Comparison of ENCODE assay signal across 27 cellular contexts in the genomic region with DNA sequence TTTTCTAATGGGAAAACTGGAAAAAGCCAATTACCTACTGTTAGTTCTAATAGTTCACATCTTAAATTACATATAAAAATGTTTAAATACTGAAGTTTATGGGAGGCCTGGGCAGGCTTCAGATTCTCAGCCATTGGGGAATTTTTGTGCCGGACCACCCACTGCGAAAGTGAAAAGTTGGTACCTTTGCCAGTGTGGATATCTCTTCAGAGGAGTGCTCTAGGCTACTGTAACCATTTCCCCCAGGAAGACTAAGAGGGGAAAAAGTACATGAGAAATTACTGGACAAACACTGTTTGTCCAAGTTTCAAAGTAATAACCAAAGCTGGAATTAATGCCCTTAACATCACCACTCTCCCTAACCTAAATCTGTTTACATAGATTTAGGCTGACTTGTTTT. TPM values are rescaled to one million over a fixed set of nuclear protein-coding genes. Genes with fewer than 3 reads are reported as not detected.
"Had no signal": no experiment of that assay in that cellular context is flagged by ENCODE, and none has a peak within 500 bp of the region (broad histone marks: within the 10 kb centered on the region; RNA-seq: fewer than 3 reads in every experiment).

No MANE protein-coding gene starts in this region.

- FAIRE-seq: urothelium cell line had no signal

- H3K4me1 ChIP-seq: stomach, suprapubic skin, testis, thyroid gland, tibial artery, tibial nerve, transverse colon, upper lobe of left lung, upper lobe of right lung, uterus, vagina had no signal

- H3K36me3 ChIP-seq: stomach, suprapubic skin, thoracic aorta, thyroid gland, tibial artery, tibial nerve, transverse colon, upper lobe of left lung, upper lobe of right lung, uterus, vagina had no signal

- H3K4me3 ChIP-seq: stomach, suprapubic skin, testis, thoracic aorta, thyroid gland, tibial artery, tibial nerve, transverse colon, upper lobe of left lung, upper lobe of right lung, uterus, vagina had no signal

- H3K27ac ChIP-seq: stomach, suprapubic skin, testis, thoracic aorta, thyroid gland, tibial artery, tibial nerve, transverse colon, upper lobe of left lung, upper lobe of right lung, uterus, vagina had no signal

- H3K27me3 ChIP-seq: testis, thyroid gland, tibial nerve, upper lobe of left lung, vagina had no signal

- H3K9me3 ChIP-seq: suprapubic skin, testis, thoracic aorta, thyroid gland, tibial artery, upper lobe of left lung, upper lobe of right lung, uterus, vagina had no signal

- DNase-seq: stimulated activated CD4-positive, alpha-beta T cell treated with anti-CD3 and anti-CD28 coated beads, Interleukin-2, amount 100 ng/mL, for 48 hours; stimulated activated CD4-positive, alpha-beta T cell treated with anti-CD3 and anti-CD28 coated beads, Interleukin-4, amount 100 ng/mL, for 1 hour; stimulated activated CD4-positive, alpha-beta T cell treated with anti-CD3 and anti-CD28 coated beads, Interleukin-4, amount 100 ng/mL, for 24 hours; stimulated activated CD4-positive, alpha-beta T cell treated with anti-CD3 and anti-CD28 coated beads, Interleukin-4, amount 100 ng/mL, for 4 hours; stimulated activated CD8-positive, alpha-beta memory T cell treated with anti-CD3 and anti-CD28 coated beads, Interleukin-4, amount 100 ng/mL, for 48 hours; stimulated activated naive B cell treated with anti-CD40 and anti-IgM and Interleukin-4, amounts not matched to agents 10 μg/mL and 1 μg/mL and 100 μg/mL, for 72 hours; stimulated activated naive CD4-positive, alpha-beta T cell; stimulated activated naive CD4-positive, alpha-beta T cell treated with Interleukin-2 at 50 U/mL for 16 hours; stimulated activated naive CD8-positive, alpha-beta T cell treated with anti-CD3 and anti-CD28 coated beads, Interleukin-15, amount 100 ng/mL, for 72 hours; stimulated activated naive CD8-positive, alpha-beta T cell treated with anti-CD3 and anti-CD28 coated beads, Interleukin-15, Interleukin-2, amounts not matched to agents 100 U/mL and 50 U/mL, for 24 hours; stomach; substantia nigra; testis; thyroid gland; tibial artery; transverse colon; trophoblast cell; upper lobe of left lung; upper lobe of right lung; uterus had no signal

RNA-seq across cellular contexts. Expression of gene PITX2, which starts 20.8 kb away (rescaled TPM):
- total RNA-seq: temporal lobe, thoracic aorta, thyroid gland, tibial nerve, upper lobe of right lung, ureter had no signal
